Comparison of ENCODE assay signal across 1 cellular context in the genomic region with DNA sequence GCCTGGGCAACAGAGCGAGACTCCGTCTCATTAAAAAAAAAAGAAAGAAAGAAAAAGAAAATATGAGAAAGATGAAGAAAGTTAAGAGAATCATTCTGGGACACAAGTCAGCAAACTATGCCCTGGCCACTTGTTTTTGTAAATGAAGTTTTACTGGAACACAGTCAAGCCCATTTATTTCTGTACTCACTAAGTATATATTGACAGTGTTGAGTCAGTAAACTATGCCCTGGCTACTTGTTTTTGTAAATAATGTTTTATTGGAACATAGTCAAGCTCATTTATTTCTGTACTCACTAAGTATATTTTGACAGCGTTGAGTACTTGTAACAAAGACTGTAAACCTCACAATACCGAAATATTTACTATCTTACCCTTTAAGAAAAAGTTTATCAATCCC.
TF ChIP-seq lines count a peak whose summit lies in the region.

No MANE protein-coding gene starts in this region.

TF ChIP-seq in endothelial cell of umbilical vein, 7 proteins besides CTCF, POLR2A, EP300 and RAD21 (continued from another document):
- TF ChIP-seq JUN (IDR thresholded peaks at IDR 0.05; ENCODE audit: borderline replicate concordance, insufficient read depth, insufficient read length, low read depth) (no peak), EZH2 (IDR thresholded peaks at IDR 0.05; ENCODE audit: borderline replicate concordance, low read depth, low read length, severe bottlenecking) (no peak), MAX (IDR thresholded peaks at IDR 0.05; ENCODE audit: insufficient read depth, insufficient read length) (no peak), MYC (IDR thresholded peaks at IDR 0.05; ENCODE audit: low read depth, low read length) (no peak)
TF ChIP-seq in endothelial cell of umbilical vein: peak in this region for 0.
